ENCODE assay signal across 8 cellular contexts in the genomic region with DNA sequence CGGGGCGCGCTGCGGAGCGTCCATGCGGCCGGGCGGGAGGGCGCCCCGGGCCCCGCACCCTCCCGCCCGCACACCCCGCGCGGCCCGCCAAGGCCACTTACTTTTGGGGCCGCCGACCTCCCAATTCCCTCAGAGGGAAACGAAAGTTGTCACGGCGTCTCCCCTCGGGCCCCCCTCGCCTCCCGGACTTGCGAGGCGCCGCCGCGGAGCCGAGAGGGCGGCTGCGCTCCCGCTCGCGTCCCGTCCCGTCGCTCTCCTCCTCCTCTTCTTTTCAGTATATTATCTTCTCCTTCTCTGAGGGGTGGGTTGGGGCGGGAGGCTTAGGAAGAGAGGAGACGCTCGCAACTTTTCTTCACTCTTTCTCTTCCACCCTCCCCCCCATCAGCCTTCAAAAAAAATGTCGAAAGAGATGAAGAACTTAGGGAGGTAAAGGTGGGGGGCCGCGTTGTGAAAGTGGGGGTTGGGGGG. TPM values are rescaled to one million over a fixed set of nuclear protein-coding genes. Genes with fewer than 3 reads are reported as not detected.
DNase-seq lines count a peak whose midpoint lies in the region; ATAC-seq and TF ChIP-seq lines count a peak whose summit lies in the region.

No MANE protein-coding gene starts in this region.

- peaks cover 14% of the 10 kb centered on the region for H3K36me3 Mint-ChIP-seq in activated CD8-positive, alpha-beta T cell treated with anti-CD3 and anti-CD28 coated beads, Interleukin-2, amount 10 ng/mL, durations not matched to agents 7 days and 5 days (ENCODE audit: low read depth)
- H3K36me3 Mint-ChIP-seq in endothelial cell (ENCODE audit: low read depth, unreplicated experiment) = peaks cover 5% of the 10 kb centered on the region

- no peak for TF ChIP-seq EP300 in transverse colon (IDR thresholded peaks at IDR 0.05; ENCODE audit: low read depth)

- peak overlapping the region; percentile 83 for H3K4me3 Mint-ChIP-seq in activated CD8-positive, alpha-beta T cell treated with anti-CD3 and anti-CD28 coated beads, Interleukin-2, amount 10 ng/mL, durations not matched to agents 7 days and 5 days
- peak overlapping the region; percentile 90 for H3K4me3 Mint-ChIP-seq in endothelial cell (ENCODE audit: unreplicated experiment)

- in situ Hi-C loops in KBM-7 (cut with MboI; ENCODE audit: low pct_unique_long_range_greater_than_20kb, low sequenced_read_pairs) = no loop called here
- in situ Hi-C loops in transverse colon (cut with MboI; ENCODE audit: low pct_ligation_motif_present in 1 of 4, low pct_unique_long_range_greater_than_20kb in 1 of 4, low sequenced_read_pairs in 3 of 4) = loop anchor here in 2 of 4 donors (10.0 to 25.0 kb wide), 2 partner anchors 175 to 187 kb away; no protein-coding TSS in a partner anchor

- H3K27me3 ChIP-seq in mucosa of rectum (ENCODE audit: control insufficient read depth in 2 of 2, insufficient read depth in 2 of 2, low read length in 2 of 2) (no peaks in the 10 kb centered on the region), transverse colon (no peaks in the 10 kb centered on the region)

- peak overlapping the region; percentile 97 to 98 for H3K27ac ChIP-seq in mucosa of rectum (ENCODE audit: low read depth in 2 of 2, low read length in 2 of 2)
- peak overlapping the region; percentile 99 to 100 (median 100) for H3K27ac ChIP-seq in transverse colon

- CTCF ChIA-PET in activated CD8-positive, alpha-beta T cell treated with anti-CD3 and anti-CD28 coated beads, Interleukin-2, amount 10 ng/mL, durations not matched to agents 7 days and 5 days (lab: Charles Lee) = interaction anchor here (0.9 to 4.3 kb wide), 7 partner anchors 39 to 186 kb away, joined by 3 to 46 read pairs (median 4); no protein-coding TSS in a partner anchor

- DNase-seq in EL (peak; percentile 40), KBM-7 (peak; percentile 29), endothelial cell (ENCODE audit: low spot score) (peak; percentile 31), transverse colon (peak; percentile 27), NCI-H187 (lab: John Stamatoyannopoulos, UW) (no peak)
- DNase-seq in activated CD8-positive, alpha-beta T cell treated with anti-CD3 and anti-CD28 coated beads, Interleukin-2, amount 10 ng/mL, durations not matched to agents 7 days and 5 days = peak; percentile 37

- H3K4me1 Mint-ChIP-seq in activated CD8-positive, alpha-beta T cell treated with anti-CD3 and anti-CD28 coated beads, Interleukin-2, amount 10 ng/mL, durations not matched to agents 7 days and 5 days (ENCODE audit: low read depth) = peaks cover 37% of the 10 kb centered on the region
- peaks cover 10% of the 10 kb centered on the region for H3K4me1 Mint-ChIP-seq in endothelial cell (ENCODE audit: unreplicated experiment)

- no peaks in the 10 kb centered on the region for H3K9me3 ChIP-seq in mucosa of rectum (ENCODE audit: control insufficient read depth in 2 of 2, low read length in 2 of 2)
- no peaks in the 10 kb centered on the region for H3K9me3 ChIP-seq in transverse colon

- peak; percentile 6 for ATAC-seq in activated CD8-positive, alpha-beta T cell treated with anti-CD3 and anti-CD28 coated beads, Interleukin-2, amount 10 ng/mL, durations not matched to agents 7 days and 5 days
- ATAC-seq in HG02884 (IDR thresholded peaks at IDR 0.05; ENCODE audit: unreplicated experiment) = no peak

- H3K27ac Mint-ChIP-seq in activated CD8-positive, alpha-beta T cell treated with anti-CD3 and anti-CD28 coated beads, Interleukin-2, amount 10 ng/mL, durations not matched to agents 7 days and 5 days = peak overlapping the region; percentile 83
- peak overlapping the region; percentile 89 for H3K27ac Mint-ChIP-seq in endothelial cell (ENCODE audit: unreplicated experiment)

- TF ChIP-seq POLR2A in transverse colon (IDR thresholded peaks at IDR 0.05) = no peak

- peak overlapping the region; percentile 98 to 99 for H3K9ac ChIP-seq in mucosa of rectum (ENCODE audit: low read depth in 1 of 2, low read length in 2 of 2)

- intact Hi-C loops in transverse colon (cut with DNase I; ENCODE audit: low total_unique reads) = loop anchor here (5.0 kb wide), 2 partner anchors 155 to 185 kb away; partner anchors contain the start of gene CDKN1B

- peaks cover 2% of the 10 kb centered on the region for H3K27me3 Mint-ChIP-seq in activated CD8-positive, alpha-beta T cell treated with anti-CD3 and anti-CD28 coated beads, Interleukin-2, amount 10 ng/mL, durations not matched to agents 7 days and 5 days (ENCODE audit: low read depth)
- peaks cover 13% of the 10 kb centered on the region for H3K27me3 Mint-ChIP-seq in endothelial cell (ENCODE audit: unreplicated experiment)

- TF ChIP-seq CTCF in endothelial cell (IDR thresholded peaks at IDR 0.05; ENCODE audit: unreplicated experiment) (no peak), transverse colon (IDR thresholded peaks at IDR 0.05) (no peak)

- no peaks in the 10 kb centered on the region for H3K36me3 ChIP-seq in mucosa of rectum (ENCODE audit: control insufficient read depth in 2 of 2, insufficient read depth in 2 of 2, low read length in 2 of 2)
- no peaks in the 10 kb centered on the region for H3K36me3 ChIP-seq in transverse colon

- H3K9me3 Mint-ChIP-seq in activated CD8-positive, alpha-beta T cell treated with anti-CD3 and anti-CD28 coated beads, Interleukin-2, amount 10 ng/mL, durations not matched to agents 7 days and 5 days (ENCODE audit: insufficient read depth) = no peaks in the 10 kb centered on the region
- no peaks in the 10 kb centered on the region for H3K9me3 Mint-ChIP-seq in endothelial cell (ENCODE audit: unreplicated experiment)

- H3K4me3 ChIP-seq in mucosa of rectum (ENCODE audit: low read length in 2 of 2) = peak overlapping the region; percentile 70 to 92
- peak overlapping the region; percentile 76 to 93 (median 88) for H3K4me3 ChIP-seq in transverse colon

- WGBS in transverse colon (ENCODE audit: low coverage in 1 of 2), 2 donors = 0 to 1% methylated on average over 13 to 19 of the region's 45 CpGs

- POLR2A ChIA-PET in activated CD8-positive, alpha-beta T cell treated with anti-CD3 and anti-CD28 coated beads, Interleukin-2, amount 10 ng/mL, durations not matched to agents 7 days and 5 days (lab: Charles Lee) = interaction anchor here (0.5 to 2.0 kb wide), 10 partner anchors 46 to 182 kb away, joined by 3 to 17 read pairs (median 11); no protein-coding TSS in a partner anchor

- H3K4me1 ChIP-seq in mucosa of rectum (ENCODE audit: control insufficient read depth in 2 of 2, insufficient read depth in 2 of 2, low read length in 2 of 2) (peaks cover 14 to 26% of the 10 kb centered on the region in 2 donors), transverse colon (peaks cover 0 to 47% (median 32%) of the 10 kb centered on the region in 4 donors)

RNA-seq across cellular contexts. Expression of gene DUSP16, which starts 0.6 kb away (rescaled TPM):
- total RNA-seq in activated CD8-positive, alpha-beta T cell treated with anti-CD3 and anti-CD28 coated beads, Interleukin-2, amount 10 ng/mL, durations not matched to agents 7 days and 5 days = 10 to 100 TPM; 17.4 to 19.0 TPM
- total RNA-seq in endothelial cell (ENCODE audit: unreplicated experiment) (12.9 TPM), transverse colon (10 to 100 TPM; 16.1 to 47.0 (median 40.0) TPM)

RNA-seq across cellular contexts. Expression of gene CREBL2, which starts 49.6 kb away (rescaled TPM):
- 10 to 100 TPM; 13.2 to 14.3 TPM for total RNA-seq in activated CD8-positive, alpha-beta T cell treated with anti-CD3 and anti-CD28 coated beads, Interleukin-2, amount 10 ng/mL, durations not matched to agents 7 days and 5 days
- 26.9 TPM for total RNA-seq in endothelial cell (ENCODE audit: unreplicated experiment)
- total RNA-seq in transverse colon = 10 to 100 TPM; 11.2 to 42.7 (median 26.4) TPM

Comparison
In these comparisons a context has a peak if more than half of its experiments do, and no peak if none do; other contexts are left out.
1. DNase-seq: peak in EL (single experiment), KBM-7 (single experiment), activated CD8-positive, alpha-beta T cell treated with anti-CD3 and anti-CD28 coated beads, Interleukin-2, amount 10 ng/mL, durations not matched to agents 7 days and 5 days (single experiment), endothelial cell (single experiment) and transverse colon (single experiment); none in NCI-H187 (0 of 2).